In the genomic region with DNA sequence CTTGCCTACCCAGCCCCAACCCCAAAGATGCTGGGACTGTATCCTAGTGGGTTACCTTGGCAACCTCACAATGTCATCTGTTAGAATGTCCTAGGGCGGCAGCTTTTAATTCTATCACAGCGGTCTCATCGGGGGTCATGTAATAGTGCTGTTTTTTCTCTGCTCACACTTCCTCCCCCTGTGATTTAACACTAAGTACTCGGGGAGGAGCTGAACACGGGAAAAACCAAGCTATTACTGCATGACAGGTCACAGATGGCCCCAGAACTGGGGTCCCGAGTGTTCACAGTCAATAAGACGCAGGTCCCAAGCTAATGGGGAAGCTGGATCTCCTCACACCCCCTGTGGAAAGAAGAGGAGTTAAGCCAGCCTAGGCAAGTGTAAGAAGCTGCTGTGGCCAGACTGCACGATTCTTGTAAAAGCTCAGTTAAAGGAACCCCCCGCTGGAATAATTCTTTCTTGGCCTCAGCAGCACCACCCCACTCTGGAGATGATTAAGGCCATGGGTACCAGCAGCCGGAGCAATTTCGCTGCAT, we compare ENCODE assay signal across 15 cellular contexts. TPM values are rescaled to one million over a fixed set of nuclear protein-coding genes. Genes with fewer than 3 reads are reported as not detected.
A peak's percentile ranks its signal among the peaks of the same experiment; 100 is the strongest.
DNase-seq lines count a peak whose midpoint lies in the region; ATAC-seq and TF ChIP-seq lines count a peak whose summit lies in the region.
"Had no signal": no experiment of that assay in that cellular context is flagged by ENCODE, and none has a peak within 500 bp of the region (broad histone marks: within the 10 kb centered on the region; RNA-seq: fewer than 3 reads in every experiment).

No MANE protein-coding gene starts in this region.

- H3K27me3 ChIP-seq in DOHH2 (ENCODE audit: control insufficient read depth, low read length), result no peaks in the 10 kb centered on the region
- no peaks in the 10 kb centered on the region for H3K27me3 ChIP-seq in naive thymus-derived CD4-positive, alpha-beta T cell (ENCODE audit: control insufficient read depth in 2 of 2, insufficient read depth in 2 of 2, low read length in 2 of 2)
- no peaks in the 10 kb centered on the region for H3K27me3 ChIP-seq in ovary

- no peak for TF ChIP-seq EP300 in ovary (IDR thresholded peaks at IDR 0.05)

- DNase-seq in T-cell, result peak in 6 of 34 experiments; percentile 11 to 30 (median 18)
- DNase-seq in naive thymus-derived CD4-positive, alpha-beta T cell, result no peak
- no peak for DNase-seq in HuH-7 (ENCODE audit: low spot score)
- no peak for DNase-seq in ovary
- DNase-seq in NCI-H2171 treated with DMSO at 0.1 percent for 48 hours (lab: John Stamatoyannopoulos, UW), result no peak
- DNase-seq: DMS79; effector memory CD4-positive, alpha-beta T cell; hypothalamus; NCI-H1436; OCI-M1 had no signal

- H3K27ac ChIP-seq in DOHH2 (ENCODE audit: low read depth, low read length), result peak overlapping the region; percentile 95
- no peak overlapping the region for H3K27ac ChIP-seq in naive thymus-derived CD4-positive, alpha-beta T cell (ENCODE audit: low read depth, low read length)
- H3K27ac ChIP-seq in ovary, result no peak overlapping the region
- H3K27ac ChIP-seq: HL-60, VCaP had no signal

- POLR2A ChIA-PET in T-cell (lab: Charles Lee), result interaction anchor here (0.6 kb wide), 3 partner anchors 252 to 523 kb away, joined by 3 to 4 read pairs (median 3); no protein-coding TSS in a partner anchor
- POLR2A ChIA-PET in naive thymus-derived CD4-positive, alpha-beta T cell (lab: Charles Lee), result interaction anchor here (0.8 to 1.8 kb wide), 10 partner anchors 13 to 225 kb away, joined by 3 to 6 read pairs (median 3); no protein-coding TSS in a partner anchor

- peaks cover 10% of the 10 kb centered on the region; the same call in 1 of the 2 replicates for H3K9me3 ChIP-seq in DOHH2 (ENCODE audit: control insufficient read depth, insufficient read depth, low read length)
- no peaks in the 10 kb centered on the region for H3K9me3 ChIP-seq in naive thymus-derived CD4-positive, alpha-beta T cell (ENCODE audit: control insufficient read depth in 2 of 3, low read length in 3 of 3)
- H3K9me3 ChIP-seq in ovary, result no peaks in the 10 kb centered on the region

- H3K9me2 ChIP-seq in DOHH2 (replicated peaks; ENCODE audit: control insufficient read depth, low read length), result no peaks in the 10 kb centered on the region

- no peak for ATAC-seq in GM18505 (IDR thresholded peaks at IDR 0.05; ENCODE audit: unreplicated experiment)
- ATAC-seq in T-cell (replicated peaks in 1 of 4), result no peak
- no peak for ATAC-seq in naive thymus-derived CD4-positive, alpha-beta T cell

- no peaks in the 10 kb centered on the region for H3K27me3 Mint-ChIP-seq in T-cell
- H3K27me3 Mint-ChIP-seq in naive thymus-derived CD4-positive, alpha-beta T cell, result no peaks in the 10 kb centered on the region

- TF ChIP-seq POLR2A in GM18505 (IDR thresholded peaks at IDR 0.05; ENCODE audit: borderline replicate concordance, extremely low read depth, insufficient read depth, insufficient read length) (peak; percentile 60), ovary (IDR thresholded peaks at IDR 0.05) (no peak)

- peaks cover 36% of the 10 kb centered on the region for H3K36me3 ChIP-seq in DOHH2 (ENCODE audit: control insufficient read depth, low read length)
- H3K36me3 ChIP-seq in naive thymus-derived CD4-positive, alpha-beta T cell (ENCODE audit: control insufficient read depth in 2 of 3, insufficient read depth in 3 of 3, low read length in 3 of 3), result peaks cover 0 to 8% (median 0%) of the 10 kb centered on the region in 3 experiments
- no peaks in the 10 kb centered on the region for H3K36me3 ChIP-seq in ovary

- H3K27ac Mint-ChIP-seq in T-cell, result peak overlapping the region; percentile 74 to 82
- peak overlapping the region in 7 of 9 donors; percentile 24 to 95 (median 92) for H3K27ac Mint-ChIP-seq in naive thymus-derived CD4-positive, alpha-beta T cell
- H3K27ac Mint-ChIP-seq: mesothelial cell of epicardium had no signal

- no peaks in the 10 kb centered on the region for H3K9me3 Mint-ChIP-seq in T-cell
- peaks cover 0 to 9% (median 2%) of the 10 kb centered on the region in 11 donors for H3K9me3 Mint-ChIP-seq in naive thymus-derived CD4-positive, alpha-beta T cell

- H3K4me3 Mint-ChIP-seq in T-cell, result peak overlapping the region; percentile 8 to 40 (median 14)
- peak overlapping the region in 9 of 10 donors; percentile 7 to 98 (median 63) for H3K4me3 Mint-ChIP-seq in naive thymus-derived CD4-positive, alpha-beta T cell
- H3K4me3 Mint-ChIP-seq: mesothelial cell of epicardium had no signal

- H3K4me1 ChIP-seq in DOHH2 (ENCODE audit: control insufficient read depth, low read length), result peaks cover 77% of the 10 kb centered on the region
- peaks cover 33 to 34% of the 10 kb centered on the region in 2 donors for H3K4me1 ChIP-seq in naive thymus-derived CD4-positive, alpha-beta T cell (ENCODE audit: control insufficient read depth in 2 of 2, insufficient read depth in 2 of 2, low read length in 2 of 2)
- H3K4me1 ChIP-seq in ovary (ENCODE audit: insufficient read depth), result peaks cover 11% of the 10 kb centered on the region

- H4K20me1 ChIP-seq in DOHH2 (ENCODE audit: control insufficient read depth, insufficient read depth, low read depth, low read length), result no peaks in the 10 kb centered on the region

- WGBS in ovary, 3 donors, result 72 to 83% (median 79%) methylated on average over 11 of the region's 11 CpGs

- H3F3A ChIP-seq in DOHH2 (ENCODE audit: control insufficient read depth, insufficient read depth), result peaks cover 45% of the 10 kb centered on the region

- TF ChIP-seq CTCF in DOHH2 (IDR thresholded peaks at IDR 0.05; ENCODE audit: low read depth, low read length, poor library complexity, severe bottlenecking) (no peak), ovary (IDR thresholded peaks at IDR 0.05) (no peak)

- CTCF ChIA-PET in T-cell (lab: Charles Lee), result interaction anchor here (0.6 to 1.2 kb wide), 6 partner anchors 14 to 248 kb away, joined by 3 to 5 read pairs (median 4); no protein-coding TSS in a partner anchor
- CTCF ChIA-PET in naive thymus-derived CD4-positive, alpha-beta T cell (lab: Charles Lee), result interaction anchor here (0.7 to 1.7 kb wide), 7 partner anchors 11 to 230 kb away, joined by 3 read pairs; no protein-coding TSS in a partner anchor

- no peaks in the 10 kb centered on the region for H3K36me3 Mint-ChIP-seq in T-cell
- peaks cover 0 to 17% (median 0%) of the 10 kb centered on the region in 5 donors for H3K36me3 Mint-ChIP-seq in naive thymus-derived CD4-positive, alpha-beta T cell
- H3K36me3 Mint-ChIP-seq: mesothelial cell of epicardium had no signal

- peaks cover 60% of the 10 kb centered on the region for H3K79me2 ChIP-seq in DOHH2 (ENCODE audit: control insufficient read depth, low read length)

- intact Hi-C loops in naive thymus-derived CD4-positive, alpha-beta T cell (cut with micrococcal nuclease), result no loop called here
- intact Hi-C loops in ovary (cut with DNase I), result loop anchor here (5.0 to 10.0 kb wide), 8 partner anchors 61 to 249 kb away; a partner anchor contains a TSS

- H3K4me1 Mint-ChIP-seq in T-cell, result peaks cover 44 to 57% (median 50%) of the 10 kb centered on the region in 3 donors
- peaks cover 41 to 62% (median 47%) of the 10 kb centered on the region in 7 donors for H3K4me1 Mint-ChIP-seq in naive thymus-derived CD4-positive, alpha-beta T cell

- peak overlapping the region; percentile 82 for H3K4me2 ChIP-seq in DOHH2 (ENCODE audit: low read length)

- H3K4me3 ChIP-seq in DOHH2 (ENCODE audit: low read length), result peak overlapping the region; percentile 95
- no peak overlapping the region for H3K4me3 ChIP-seq in naive thymus-derived CD4-positive, alpha-beta T cell (ENCODE audit: low read length)
- H3K4me3 ChIP-seq in ovary, result no peak overlapping the region

RNA-seq across cellular contexts. Expression of a gene that starts 2.5 kb away (rescaled TPM):
- total RNA-seq in T-cell, result 10 to 100 TPM; 55.5 to 73.4 (median 70.7) TPM
- 10 to 100 TPM; 51.1 to 68.8 (median 61.5) TPM for total RNA-seq in naive thymus-derived CD4-positive, alpha-beta T cell
- 10 to 100 TPM; 44.8 to 53.2 TPM for polyA plus RNA-seq in naive thymus-derived CD4-positive, alpha-beta T cell
- 10 to 100 TPM; 25.2 to 52.4 (median 42.5) TPM for total RNA-seq in ovary
- 10 to 100 TPM; 61.5 to 63.1 TPM for polyA plus RNA-seq in ovary

Comparison
In these comparisons a context has a peak if more than half of its experiments do, and no peak if none do; other contexts are left out.
1. intact Hi-C loops: an anchor here in ovary (5.0 to 10.0 kb wide); none called in naive thymus-derived CD4-positive, alpha-beta T cell.